In the genomic region with DNA sequence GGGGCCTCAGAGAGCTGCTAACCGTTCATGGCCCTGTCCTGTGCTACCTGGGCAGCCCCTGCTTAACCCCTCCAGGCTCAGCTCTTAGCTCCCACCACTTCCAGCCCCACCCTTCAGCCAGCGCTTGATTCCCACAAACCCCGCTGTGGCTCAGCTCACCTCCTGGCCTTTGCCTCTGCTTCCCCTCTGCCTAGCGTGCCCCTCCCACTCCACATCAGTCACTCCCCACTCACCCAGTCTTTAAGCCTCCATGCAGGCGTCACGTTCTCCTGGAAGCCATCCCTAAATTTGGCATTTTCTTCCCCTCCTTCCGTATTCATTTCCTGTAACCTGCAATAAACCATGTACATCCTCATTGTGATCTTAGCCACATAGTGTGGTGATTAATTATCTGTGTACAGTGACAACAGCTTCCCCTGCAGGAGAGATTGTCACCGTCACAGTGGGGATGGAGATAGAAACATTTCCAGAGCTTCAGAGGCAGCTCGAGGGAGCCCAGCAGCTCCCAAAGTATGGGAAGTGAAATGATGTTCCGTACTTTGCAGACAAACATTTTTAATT, we compare ENCODE assay signal across 1 cellular context.
TF ChIP-seq lines count a peak whose summit lies in the region.

No MANE protein-coding gene starts in this region.

TF ChIP-seq in HCT116, 20 proteins besides CTCF, POLR2A, EP300 and RAD21:
- TF ChIP-seq POLR2AphosphoS5 (IDR thresholded peaks at IDR 0.05; ENCODE audit: low read depth, low read length) (no peak), CEBPB (IDR thresholded peaks at IDR 0.05; ENCODE audit: low read depth) (no peak), JUND (IDR thresholded peaks at IDR 0.05) (no peak), SIN3A (IDR thresholded peaks at IDR 0.05; ENCODE audit: low read depth) (no peak), SRF (IDR thresholded peaks at IDR 0.05; ENCODE audit: low read depth) (no peak), ZNF274 (IDR thresholded peaks at IDR 0.05; ENCODE audit: low read depth, low read length) (no peak), EZH2 (IDR thresholded peaks at IDR 0.05) (no peak), FOSL1 (IDR thresholded peaks at IDR 0.05; ENCODE audit: low read depth) (no peak), EGR1 (IDR thresholded peaks at IDR 0.05; ENCODE audit: low read depth) (no peak), CBX3 (IDR thresholded peaks at IDR 0.05; ENCODE audit: low read depth) (no peak), YY1 (IDR thresholded peaks at IDR 0.05; ENCODE audit: extremely low read depth, insufficient replicate concordance, low read depth, low read length) (no peak), SP1 (IDR thresholded peaks at IDR 0.05; ENCODE audit: low read depth) (no peak), TCF7L2 (IDR thresholded peaks at IDR 0.05; ENCODE audit: borderline replicate concordance, extremely low read depth, insufficient read depth, insufficient read length) (no peak)
- TF ChIP-seq, protein P1, sequence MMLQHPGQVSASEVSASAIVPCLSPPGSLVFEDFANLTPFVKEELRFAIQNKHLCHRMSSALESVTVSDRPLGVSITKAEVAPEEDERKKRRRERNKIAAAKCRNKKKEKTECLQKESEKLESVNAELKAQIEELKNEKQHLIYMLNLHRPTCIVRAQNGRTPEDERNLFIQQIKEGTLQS (IDR thresholded peaks at IDR 0.05) = no peak
- TF ChIP-seq, protein P2, sequence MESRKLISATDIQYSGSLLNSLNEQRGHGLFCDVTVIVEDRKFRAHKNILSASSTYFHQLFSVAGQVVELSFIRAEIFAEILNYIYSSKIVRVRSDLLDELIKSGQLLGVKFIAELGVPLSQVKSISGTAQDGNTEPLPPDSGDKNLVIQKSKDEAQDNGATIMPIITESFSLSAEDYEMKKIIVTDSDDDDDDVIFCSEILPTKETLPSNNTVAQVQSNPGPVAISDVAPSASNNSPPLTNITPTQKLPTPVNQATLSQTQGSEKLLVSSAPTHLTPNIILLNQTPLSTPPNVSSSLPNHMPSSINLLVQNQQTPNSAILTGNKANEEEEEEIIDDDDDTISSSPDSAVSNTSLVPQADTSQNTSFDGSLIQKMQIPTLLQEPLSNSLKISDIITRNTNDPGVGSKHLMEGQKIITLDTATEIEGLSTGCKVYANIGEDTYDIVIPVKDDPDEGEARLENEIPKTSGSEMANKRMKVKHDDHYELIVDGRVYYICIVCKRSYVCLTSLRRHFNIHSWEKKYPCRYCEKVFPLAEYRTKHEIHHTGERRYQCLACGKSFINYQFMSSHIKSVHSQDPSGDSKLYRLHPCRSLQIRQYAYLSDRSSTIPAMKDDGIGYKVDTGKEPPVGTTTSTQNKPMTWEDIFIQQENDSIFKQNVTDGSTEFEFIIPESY (IDR thresholded peaks at IDR 0.05; ENCODE audit: extremely low read depth, insufficient replicate concordance, low read length) = no peak
- TF ChIP-seq, protein P3, sequence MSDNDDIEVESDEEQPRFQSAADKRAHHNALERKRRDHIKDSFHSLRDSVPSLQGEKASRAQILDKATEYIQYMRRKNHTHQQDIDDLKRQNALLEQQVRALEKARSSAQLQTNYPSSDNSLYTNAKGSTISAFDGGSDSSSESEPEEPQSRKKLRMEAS (IDR thresholded peaks at IDR 0.05) = no peak
